ENCODE assay signal across 2 cellular contexts in the genomic region with DNA sequence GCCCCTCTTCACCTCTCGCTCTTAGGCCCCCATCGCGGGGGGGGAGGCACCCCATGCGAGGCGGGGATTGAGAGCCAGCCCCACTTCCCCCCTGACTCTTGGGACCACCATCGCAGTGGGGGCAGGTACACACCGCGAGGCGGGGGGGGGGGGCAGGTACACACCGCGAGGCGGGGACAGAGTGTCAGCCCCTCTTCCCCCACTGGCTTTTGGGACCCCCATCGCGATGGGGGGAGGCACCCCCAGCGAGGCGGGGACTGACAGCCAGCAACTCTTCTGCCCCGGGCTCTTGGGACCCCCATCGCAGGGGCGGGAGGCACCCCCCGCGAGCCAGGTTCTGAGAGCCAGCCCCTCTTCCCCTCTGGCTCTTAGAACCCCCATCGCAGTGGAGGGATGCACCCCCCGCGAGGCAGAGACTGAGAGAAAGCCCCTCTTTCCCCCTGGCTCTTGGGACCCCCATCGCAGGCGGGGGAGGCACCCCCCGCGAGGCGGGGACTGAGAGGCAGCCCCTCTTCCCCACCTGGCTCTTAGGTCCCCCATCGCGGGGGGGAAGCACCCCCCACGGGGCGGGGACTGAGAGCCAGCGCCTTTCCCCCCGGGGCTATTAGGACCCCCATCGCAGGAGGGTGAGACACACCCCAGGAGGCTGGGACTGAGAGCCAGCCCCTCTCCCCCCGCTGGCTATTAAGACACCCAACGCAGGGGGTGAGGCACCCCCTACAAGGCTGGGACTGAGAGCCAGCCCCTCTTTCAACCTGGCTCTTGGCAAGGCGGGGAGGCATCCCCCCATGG.
TF ChIP-seq lines count a peak whose summit lies in the region.

No MANE protein-coding gene starts in this region.

TF ChIP-seq in A549, 52 proteins besides CTCF, POLR2A, EP300 and RAD21 (continued from another document):
- TF ChIP-seq ZFP36 (IDR thresholded peaks at IDR 0.05; ENCODE audit: borderline replicate concordance, partially characterized antibody) (no peak), FOSB (CRISPR knock-in tag; IDR thresholded peaks at IDR 0.05) (no peak), EHF (CRISPR knock-in tag; IDR thresholded peaks at IDR 0.05) (no peak), KDM1A (IDR thresholded peaks at IDR 0.05; ENCODE audit: low read depth) (no peak), HOXB5 (CRISPR knock-in tag; IDR thresholded peaks at IDR 0.05) (no peak), FOXS1 (CRISPR knock-in tag; IDR thresholded peaks at IDR 0.05) (no peak)
- TF ChIP-seq, protein P1, sequence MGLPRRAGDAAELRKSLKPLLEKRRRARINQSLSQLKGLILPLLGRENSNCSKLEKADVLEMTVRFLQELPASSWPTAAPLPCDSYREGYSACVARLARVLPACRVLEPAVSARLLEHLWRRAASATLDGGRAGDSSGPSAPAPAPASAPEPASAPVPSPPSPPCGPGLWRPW (IDR thresholded peaks at IDR 0.05), result no peak
- TF ChIP-seq, protein P2, sequence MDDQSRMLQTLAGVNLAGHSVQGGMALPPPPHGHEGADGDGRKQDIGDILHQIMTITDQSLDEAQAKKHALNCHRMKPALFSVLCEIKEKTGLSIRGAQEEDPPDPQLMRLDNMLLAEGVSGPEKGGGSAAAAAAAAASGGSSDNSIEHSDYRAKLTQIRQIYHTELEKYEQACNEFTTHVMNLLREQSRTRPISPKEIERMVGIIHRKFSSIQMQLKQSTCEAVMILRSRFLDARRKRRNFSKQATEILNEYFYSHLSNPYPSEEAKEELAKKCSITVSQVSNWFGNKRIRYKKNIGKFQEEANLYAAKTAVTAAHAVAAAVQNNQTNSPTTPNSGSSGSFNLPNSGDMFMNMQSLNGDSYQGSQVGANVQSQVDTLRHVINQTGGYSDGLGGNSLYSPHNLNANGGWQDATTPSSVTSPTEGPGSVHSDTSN (IDR thresholded peaks at IDR 0.05), result no peak
- TF ChIP-seq, protein P3, sequence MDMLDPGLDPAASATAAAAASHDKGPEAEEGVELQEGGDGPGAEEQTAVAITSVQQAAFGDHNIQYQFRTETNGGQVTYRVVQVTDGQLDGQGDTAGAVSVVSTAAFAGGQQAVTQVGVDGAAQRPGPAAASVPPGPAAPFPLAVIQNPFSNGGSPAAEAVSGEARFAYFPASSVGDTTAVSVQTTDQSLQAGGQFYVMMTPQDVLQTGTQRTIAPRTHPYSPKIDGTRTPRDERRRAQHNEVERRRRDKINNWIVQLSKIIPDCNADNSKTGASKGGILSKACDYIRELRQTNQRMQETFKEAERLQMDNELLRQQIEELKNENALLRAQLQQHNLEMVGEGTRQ (IDR thresholded peaks at IDR 0.05), result no peak

TF ChIP-seq in HepG2, 621 proteins besides CTCF, POLR2A, EP300 and RAD21 (continued from another document):
- TF ChIP-seq, protein P4, sequence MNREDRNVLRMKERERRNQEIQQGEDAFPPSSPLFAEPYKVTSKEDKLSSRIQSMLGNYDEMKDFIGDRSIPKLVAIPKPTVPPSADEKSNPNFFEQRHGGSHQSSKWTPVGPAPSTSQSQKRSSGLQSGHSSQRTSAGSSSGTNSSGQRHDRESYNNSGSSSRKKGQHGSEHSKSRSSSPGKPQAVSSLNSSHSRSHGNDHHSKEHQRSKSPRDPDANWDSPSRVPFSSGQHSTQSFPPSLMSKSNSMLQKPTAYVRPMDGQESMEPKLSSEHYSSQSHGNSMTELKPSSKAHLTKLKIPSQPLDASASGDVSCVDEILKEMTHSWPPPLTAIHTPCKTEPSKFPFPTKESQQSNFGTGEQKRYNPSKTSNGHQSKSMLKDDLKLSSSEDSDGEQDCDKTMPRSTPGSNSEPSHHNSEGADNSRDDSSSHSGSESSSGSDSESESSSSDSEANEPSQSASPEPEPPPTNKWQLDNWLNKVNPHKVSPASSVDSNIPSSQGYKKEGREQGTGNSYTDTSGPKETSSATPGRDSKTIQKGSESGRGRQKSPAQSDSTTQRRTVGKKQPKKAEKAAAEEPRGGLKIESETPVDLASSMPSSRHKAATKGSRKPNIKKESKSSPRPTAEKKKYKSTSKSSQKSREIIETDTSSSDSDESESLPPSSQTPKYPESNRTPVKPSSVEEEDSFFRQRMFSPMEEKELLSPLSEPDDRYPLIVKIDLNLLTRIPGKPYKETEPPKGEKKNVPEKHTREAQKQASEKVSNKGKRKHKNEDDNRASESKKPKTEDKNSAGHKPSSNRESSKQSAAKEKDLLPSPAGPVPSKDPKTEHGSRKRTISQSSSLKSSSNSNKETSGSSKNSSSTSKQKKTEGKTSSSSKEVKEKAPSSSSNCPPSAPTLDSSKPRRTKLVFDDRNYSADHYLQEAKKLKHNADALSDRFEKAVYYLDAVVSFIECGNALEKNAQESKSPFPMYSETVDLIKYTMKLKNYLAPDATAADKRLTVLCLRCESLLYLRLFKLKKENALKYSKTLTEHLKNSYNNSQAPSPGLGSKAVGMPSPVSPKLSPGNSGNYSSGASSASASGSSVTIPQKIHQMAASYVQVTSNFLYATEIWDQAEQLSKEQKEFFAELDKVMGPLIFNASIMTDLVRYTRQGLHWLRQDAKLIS (CRISPR knock-in tag; IDR thresholded peaks at IDR 0.05), result no peak
- TF ChIP-seq THYN1 (CRISPR knock-in tag; IDR thresholded peaks at IDR 0.05; ENCODE audit: borderline replicate concordance, low read depth), result no peak
- TF ChIP-seq SPEN (CRISPR knock-in tag; IDR thresholded peaks at IDR 0.05; ENCODE audit: low read depth), result no peak
